In genomic region chr1:40692429-40692905, GRCh38 we compare ENCODE assay signal across 8 cellular contexts. TPM values are rescaled to one million over a fixed set of nuclear protein-coding genes. Genes with fewer than 3 reads are reported as not detected.
A peak's percentile ranks its signal among the peaks of the same experiment; 100 is the strongest.
DNase-seq lines count a peak whose midpoint lies in the region; ATAC-seq, FAIRE-seq and TF ChIP-seq lines count a peak whose summit lies in the region.

No MANE protein-coding gene starts in this region.

- peak; percentile 16 for ATAC-seq in K562

- peaks cover 18% of the 10 kb centered on the region for H3K36me3 ChIP-seq in K562 (ENCODE audit: control insufficient read depth, insufficient read depth, low read length)
- no peaks in the 10 kb centered on the region for H3K36me3 ChIP-seq in stomach

- no peak for TF ChIP-seq POLR2A in K562 (conservative IDR thresholded peaks at IDR 0.05)
- TF ChIP-seq POLR2A in stomach (IDR thresholded peaks at IDR 0.05): no peak

- H3K4me3 ChIP-seq in K562: peak overlapping the region; percentile 76
- peak overlapping the region; percentile 55 to 95 (median 80) for H3K4me3 ChIP-seq in stomach

- DNase-seq in NCI-H146 (lab: John Stamatoyannopoulos, UW) (peak; percentile 16), NCI-H146 treated with DMSO at 0.1 percent for 48 hours (lab: John Stamatoyannopoulos, UW; ENCODE audit: unreplicated experiment) (no peak), LoVo (ENCODE audit: low spot score) (peak; percentile 34), K562 (ENCODE audit: extremely low read depth in 1 of 4, low spot score in 3 of 4) (no peak), stomach (no peak), glomerular visceral epithelial cell (ENCODE audit: extremely low spot score) (no peak)
- DNase-seq in activated CD4-positive, alpha-beta T cell treated with anti-CD3 and anti-CD28 coated beads for 4 hours: no peak

- peak overlapping the region; percentile 88 for H2AFZ ChIP-seq in K562 (ENCODE audit: low read depth, low read length)

- no peak for FAIRE-seq in K562 (lab: Jason Lieb, UNC)

- 3% methylated on average over 9 of the region's 9 CpGs for WGBS in K562 (ENCODE audit: insufficient coverage, low coverage, missing lambda C conversion rate)
- WGBS in stomach, 5 donors: 0 to 2% (median 1%) methylated on average over 9 of the region's 9 CpGs

- H3K27me3 ChIP-seq in K562 (ENCODE audit: control insufficient read depth in 2 of 2, insufficient read depth in 2 of 2, low read length in 2 of 2): no peaks in the 10 kb centered on the region
- H3K27me3 ChIP-seq in layer of hippocampus (ENCODE audit: control insufficient read depth, insufficient read depth, low read length): no peaks in the 10 kb centered on the region
- no peaks in the 10 kb centered on the region for H3K27me3 ChIP-seq in stomach

- TF ChIP-seq CTCF in K562 (IDR thresholded peaks at IDR 0.05 in 2 of 3, conservative IDR thresholded peaks at IDR 0.05 in 1 of 3; ENCODE audit: insufficient read depth in 2 of 3, low read depth in 1 of 3, low read length in 3 of 3) (no peak), stomach (IDR thresholded peaks at IDR 0.05) (no peak)

- peaks cover 6% of the 10 kb centered on the region for H3K9me1 ChIP-seq in K562 (ENCODE audit: control insufficient read depth, insufficient read depth, low read length)

- H3K9me3 ChIP-seq in K562 (replicated peaks; ENCODE audit: control insufficient read depth, insufficient read depth, low read depth, low read length) (no peaks in the 10 kb centered on the region), stomach (no peaks in the 10 kb centered on the region)

- no peak for TF ChIP-seq EP300 in K562 (IDR thresholded peaks at IDR 0.05; ENCODE audit: low read length)
- no peak for TF ChIP-seq EP300 in stomach (IDR thresholded peaks at IDR 0.05)

- in situ Hi-C loops in K562 (cut with MboI): no loop called here

- TSS peak; percentile 51 for BruUV-seq in K562 (replicated peaks; lab: Mats Ljungman, UMichigan)

- peaks cover 87% of the 10 kb centered on the region for H3K79me2 ChIP-seq in K562 (ENCODE audit: control insufficient read depth, insufficient read depth, low read length)

- intact Hi-C loops in K562 (cut with micrococcal nuclease) (no loop called here), stomach (cut with DNase I; ENCODE audit: low total_unique reads) (no loop called here)

- H3K4me1 ChIP-seq in K562 (replicated peaks in 1 of 2; ENCODE audit: control insufficient read depth in 2 of 2, insufficient read depth in 2 of 2, low read length in 2 of 2) (peaks cover 8 to 34% of the 10 kb centered on the region in 2 experiments), stomach (peaks cover 33 to 80% (median 56%) of the 10 kb centered on the region in 4 donors)

- peak overlapping the region; percentile 100 for H3K4me2 ChIP-seq in K562 (ENCODE audit: insufficient read depth, low read length)

- POLR2A ChIA-PET in K562 (lab: Yijun Ruan, JAX): interaction anchor here (0.5 to 11.9 kb wide), 17 partner anchors 10 to 1305 kb away, joined by 3 to 212 read pairs (median 7); partner anchors contain the start of gene ZNF684

- CTCF ChIA-PET in K562 (lab: Yijun Ruan, JAX; ENCODE audit: low intra/inter-chr PET ratio): no interaction called here

- H3K27ac ChIP-seq in K562 (ENCODE audit: extremely low read depth, low read depth, low read length): peak overlapping the region; percentile 100
- H3K27ac ChIP-seq in layer of hippocampus (ENCODE audit: low read depth, low read length): peak overlapping the region; percentile 99
- H3K27ac ChIP-seq in stomach: peak overlapping the region; percentile 96 to 100 (median 99)

- no peak for TF ChIP-seq RAD21 in K562 (CRISPR knock-in tag; conservative IDR thresholded peaks at IDR 0.05 in 1 of 2, IDR thresholded peaks at IDR 0.05 in 1 of 2)

- H3K9ac ChIP-seq in K562 (ENCODE audit: insufficient read depth in 1 of 2, low read depth in 2 of 2, low read length in 2 of 2): peak overlapping the region; percentile 98 to 99

- no peaks in the 10 kb centered on the region for H4K20me1 ChIP-seq in K562 (replicated peaks; ENCODE audit: control insufficient read depth, insufficient read depth, low read length)

TF ChIP-seq in K562, 482 proteins besides CTCF, POLR2A, EP300 and RAD21 (continues in another document):
- TF ChIP-seq ZNF239 (CRISPR knock-in tag; IDR thresholded peaks at IDR 0.05) (no peak), IRF1 (CRISPR knock-in tag; IDR thresholded peaks at IDR 0.05; ENCODE audit: borderline replicate concordance) (0 out of 2 replicates have a peak, but pooled peaks have one; percentile 25), TCF3 (CRISPR knock-in tag; IDR thresholded peaks at IDR 0.05) (no peak), SMARCA4 (IDR thresholded peaks at IDR 0.05) (peak; percentile 38; the same call in 1 of the 2 replicates), RCOR1 (IDR thresholded peaks at IDR 0.05; ENCODE audit: borderline replicate concordance in 1 of 2, low read depth in 2 of 2, low read length in 2 of 2) (peak in 1 of 2 experiments; percentile 4; a peak in 1 of 4 replicates), MLLT1 (IDR thresholded peaks at IDR 0.05) (peak in 1 of 2 experiments; percentile 42; a peak in 1 of 4 replicates), DIDO1 (tag; IDR thresholded peaks at IDR 0.05; ENCODE audit: low read depth) (0 out of 2 replicates have a peak, but pooled peaks have one; percentile 44), MTA1 (IDR thresholded peaks at IDR 0.05; ENCODE audit: borderline replicate concordance) (0 out of 2 replicates have a peak, but pooled peaks have one; percentile 42)

RNA-seq across cellular contexts. Expression of gene NFYC, which starts 1.0 kb away (rescaled TPM):
- 51.1 and 58.3 TPM in 2 replicates for total RNA-seq in K562 (2011; cell fraction: chromatin; rRNA removed; ENCODE audit: low replicate concordance)
- total RNA-seq in K562 (2011; cell fraction: nucleolus; rRNA removed): 43.8 and 43.9 TPM in 2 replicates
- 49.1 and 60.1 TPM in 2 replicates for total RNA-seq in K562 (2011; cell fraction: nucleoplasm; rRNA removed)
- total RNA-seq in K562 (2014; rRNA removed) (41.1 and 44.2 TPM in 2 replicates), K562 (2014; rRNA removed; fragmentation: Illumina TruSeq; extraction: Trizol) (22.7 and 26.4 TPM in 2 replicates), K562 (2015; rRNA removed; fragmentation: Illumina TruSeq; extraction: Trizol) (31.2 and 31.4 TPM in 2 replicates), K562 (2021) (53.9 and 59.8 TPM in 2 replicates), stomach (10 to 100 TPM; 23.3 to 76.4 (median 53.8) TPM)
- polyA plus RNA-seq in K562 (2011; rRNA removed) (47.2 and 65.6 TPM in 2 replicates), K562 (2014; fragmentation: Illumina TruSeq; extraction: Trizol) (56.2 and 65.1 TPM in 2 replicates), K562 (2014; fragmentation: Nextera tagmentation; extraction: Ambion mirVana) (1 to 10 TPM; 4.8 to 7.2 TPM), K562 (2014; rRNA removed) (51.3 and 57.7 TPM in 2 replicates), stomach (10 to 100 TPM; 33.6 to 46.6 (median 35.2) TPM)
- polyA plus RNA-seq in K562 (2011; cell fraction: cytosol; rRNA removed): 78.9 and 120 TPM in 2 replicates
- polyA plus RNA-seq in K562 (2011; cell fraction: nucleus; rRNA removed): 72.3 and 83.1 TPM in 2 replicates
- polyA plus RNA-seq in K562 (2012): 52.9 and 79.3 TPM in 2 replicates
- polyA minus RNA-seq in K562 (2011; rRNA and poly(A)+ RNA removed): 45.7 and 65.0 TPM in 2 replicates
- polyA minus RNA-seq in K562 (2011; cell fraction: cytosol; rRNA and poly(A)+ RNA removed): 38.9 and 49.7 TPM in 2 replicates
- 34.9 and 50.8 TPM in 2 replicates for polyA minus RNA-seq in K562 (2011; cell fraction: nucleus; rRNA and poly(A)+ RNA removed)

RNA-seq across cellular contexts. Expression of gene RIMS3, which starts 27.0 kb away (rescaled TPM):
- 0.76 and 1.4 TPM in 2 replicates for total RNA-seq in K562 (2011; cell fraction: chromatin; rRNA removed; ENCODE audit: low replicate concordance)
- total RNA-seq in K562 (2011; cell fraction: nucleolus; rRNA removed): 0.66 and 0.67 TPM in 2 replicates
- 0.73 and 0.76 TPM in 2 replicates for total RNA-seq in K562 (2011; cell fraction: nucleoplasm; rRNA removed)
- total RNA-seq in K562 (2014; rRNA removed): 0.59 and 0.82 TPM in 2 replicates
- 0.69 and 0.77 TPM in 2 replicates for total RNA-seq in K562 (2014; rRNA removed; fragmentation: Illumina TruSeq; extraction: Trizol)
- 0.38 and 0.47 TPM in 2 replicates for total RNA-seq in K562 (2015; rRNA removed; fragmentation: Illumina TruSeq; extraction: Trizol)
- total RNA-seq in K562 (2021): 1.2 and 1.3 TPM in 2 replicates
- polyA plus RNA-seq in K562 (2011; rRNA removed): 0.78 and 1.2 TPM in 2 replicates
- polyA plus RNA-seq in K562 (2011; cell fraction: cytosol; rRNA removed): 0.97 and 1.3 TPM in 2 replicates
- polyA plus RNA-seq in K562 (2011; cell fraction: nucleus; rRNA removed): 1.9 and 2.7 TPM in 2 replicates
- polyA plus RNA-seq in K562 (2012): 0.66 and 1.9 TPM in 2 replicates
- 0.71 and 0.75 TPM in 2 replicates for polyA plus RNA-seq in K562 (2014; fragmentation: Illumina TruSeq; extraction: Trizol)
- polyA plus RNA-seq in K562 (2014; fragmentation: Nextera tagmentation; extraction: Ambion mirVana): under 1 TPM; 0.06 to 0.15 TPM
- polyA plus RNA-seq in K562 (2014; rRNA removed): 0.43 and 0.45 TPM in 2 replicates
- polyA minus RNA-seq in K562 (2011; rRNA and poly(A)+ RNA removed): 1.2 and 1.3 TPM in 2 replicates
- polyA minus RNA-seq in K562 (2011; cell fraction: cytosol; rRNA and poly(A)+ RNA removed): 0.73 and 1.1 TPM in 2 replicates
- polyA minus RNA-seq in K562 (2011; cell fraction: nucleus; rRNA and poly(A)+ RNA removed): 0.40 and 0.56 TPM in 2 replicates
- total RNA-seq in stomach: 1 to 10 TPM in 4 of 5 donors, under 1 TPM in 1; 0.45 to 4.7 (median 3.9) TPM
- polyA plus RNA-seq in stomach: 1 to 10 TPM in 2 of 3 donors, under 1 TPM in 1; 0.63 to 2.2 (median 1.2) TPM

Comparison
In these comparisons a context has a peak if more than half of its experiments do, and no peak if none do; other contexts are left out.
1. DNase-seq: peak in NCI-H146 (single experiment) and LoVo (single experiment); none in NCI-H146 treated with DMSO at 0.1 percent for 48 hours (single experiment), K562 (0 of 4), stomach (single experiment), glomerular visceral epithelial cell (single experiment) and activated CD4-positive, alpha-beta T cell treated with anti-CD3 and anti-CD28 coated beads for 4 hours (0 of 2).
2. Peak in every context shown above with its lines, with median percentiles within 50 percentile points of each other: H3K27ac ChIP-seq.